9 cellular contexts compared by ENCODE assay signal in the genomic region with DNA sequence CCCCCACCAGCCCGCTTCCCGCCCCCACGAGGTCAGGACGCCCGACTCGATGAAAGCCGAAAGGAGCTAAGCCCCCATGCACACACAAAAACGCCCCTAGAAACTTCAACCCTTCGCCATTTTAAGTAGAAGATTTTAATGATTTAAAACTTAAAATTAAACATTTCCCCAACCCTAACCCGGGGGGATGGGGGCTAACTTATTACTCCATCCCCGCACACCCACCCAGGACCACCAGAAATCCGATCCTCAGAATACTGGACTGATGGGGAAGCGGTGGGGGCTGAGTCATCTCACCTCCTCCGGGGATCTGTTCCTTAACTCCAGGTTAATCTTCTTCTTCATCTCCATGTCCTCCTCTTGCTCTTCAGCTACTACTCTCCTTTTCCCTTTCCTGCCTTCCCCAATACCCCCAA. TPM values are rescaled to one million over a fixed set of nuclear protein-coding genes. Genes with fewer than 3 reads are reported as not detected.
DNase-seq lines count a peak whose midpoint lies in the region; ATAC-seq, FAIRE-seq and TF ChIP-seq lines count a peak whose summit lies in the region.
"Had no signal": no experiment of that assay in that cellular context is flagged by ENCODE, and none has a peak within 500 bp of the region (broad histone marks: within the 10 kb centered on the region; RNA-seq: fewer than 3 reads in every experiment).

No MANE protein-coding gene starts in this region.

- peak overlapping the region; percentile 93 for H3K4me3 ChIP-seq in GM23248
- H3K4me3 ChIP-seq in cardiac muscle cell: peak overlapping the region; percentile 96
- H3K4me3 ChIP-seq in small intestine (ENCODE audit: low read depth in 1 of 2, low read length in 2 of 2): peak overlapping the region; percentile 84 to 93

- H3K36me3 ChIP-seq in GM23248 (ENCODE audit: low read depth) (no peaks in the 10 kb centered on the region), cardiac muscle cell (peaks cover under 1% of the 10 kb centered on the region), small intestine (ENCODE audit: control insufficient read depth in 2 of 2, insufficient read depth in 2 of 2, low read length in 2 of 2) (no peaks in the 10 kb centered on the region)

- H3K79me2 ChIP-seq in GM23248 (ENCODE audit: insufficient read depth): peaks cover 45% of the 10 kb centered on the region

- H3K9me2 ChIP-seq in GM23248 (ENCODE audit: insufficient read depth): no peaks in the 10 kb centered on the region

- TF ChIP-seq CTCF in cardiac muscle cell (IDR thresholded peaks at IDR 0.05; ENCODE audit: low read depth, low read length) (no peak), omental fat pad (IDR thresholded peaks at IDR 0.05) (no peak)

- peaks cover 6% of the 10 kb centered on the region; the same call in 1 of the 2 replicates for H3K4me1 ChIP-seq in GM23248 (ENCODE audit: insufficient read depth)
- H3K4me1 ChIP-seq in cardiac muscle cell (ENCODE audit: low read depth): no peaks in the 10 kb centered on the region
- H3K4me1 ChIP-seq in small intestine (ENCODE audit: control insufficient read depth in 2 of 2, insufficient read depth in 1 of 2, low read depth in 1 of 2, low read length in 1 of 2): no peaks in the 10 kb centered on the region

- H3K27me3 ChIP-seq in GM23248 (replicated peaks; ENCODE audit: insufficient read depth) (no peaks in the 10 kb centered on the region), cardiac muscle cell (no peaks in the 10 kb centered on the region), small intestine (ENCODE audit: control insufficient read depth in 2 of 2, insufficient read depth in 2 of 2, low read length in 2 of 2) (no peaks in the 10 kb centered on the region)

- no peaks in the 10 kb centered on the region for H3K9me3 ChIP-seq in GM23248 (ENCODE audit: low read depth)
- H3K9me3 ChIP-seq in cardiac muscle cell (ENCODE audit: low read depth): no peaks in the 10 kb centered on the region
- no peaks in the 10 kb centered on the region for H3K9me3 ChIP-seq in small intestine (ENCODE audit: control insufficient read depth, low read depth)

- H3K9ac ChIP-seq in GM23248: peak overlapping the region; percentile 95

- H4K20me1 ChIP-seq in GM23248 (ENCODE audit: insufficient read depth): no peaks in the 10 kb centered on the region

- H2AFZ ChIP-seq in GM23248: peak overlapping the region; percentile 79

- FAIRE-seq in small intestine (lab: Jason Lieb, UNC): no peak

- 1 to 2% methylated on average over 8 to 14 of the region's 14 CpGs for WGBS in GM23248 (ENCODE audit: low coverage in 1 of 2, low lambda C conversion rate in 2 of 2, missing lambda C conversion rate in 2 of 2), 2 experiments
- 0% methylated on average over 12 to 14 of the region's 14 CpGs for WGBS in small intestine, 3 donors

- peak; percentile 24 for DNase-seq in AG20443 (ENCODE audit: low spot score)
- peak; percentile 57 for DNase-seq in GM23248
- DNase-seq in activated CD4-positive, alpha-beta T cell treated with anti-CD3 and anti-CD28 coated beads, Interleukin-2, amount 50 U/mL, for 1 hour: peak; percentile 15
- DNase-seq in cardiac muscle cell (ENCODE audit: low read depth in 1 of 2, low spot score in 1 of 2): peak in 1 of 2 donors; percentile 16
- DNase-seq in small intestine: peak; percentile 10
- DNase-seq in midbrain (lab: John Stamatoyannopoulos, UW): no peak
- DNase-seq in omental fat pad (ENCODE audit: low spot score): no peak

- H3K27ac ChIP-seq in GM23248: peak overlapping the region; percentile 87
- peak overlapping the region; percentile 88 for H3K27ac ChIP-seq in cardiac muscle cell
- H3K27ac ChIP-seq in small intestine (ENCODE audit: low read depth in 1 of 2, low read length in 1 of 2): peak overlapping the region; percentile 89 to 96

- H3K4me2 ChIP-seq in GM23248 (ENCODE audit: unreplicated experiment): peak overlapping the region; percentile 98

- in situ Hi-C loops in GM23248 (cut with MboI): no loop called here

- no peak for ATAC-seq in omental fat pad (ENCODE audit: low FRiP score)
- no peak for ATAC-seq in HG03460 (IDR thresholded peaks at IDR 0.05; ENCODE audit: unreplicated experiment)

- H3F3A ChIP-seq in GM23248 (ENCODE audit: insufficient read depth): peaks cover 10% of the 10 kb centered on the region

RNA-seq across cellular contexts. Expression of gene ANP32E, which starts 0.5 kb away (rescaled TPM):
- 13.5 and 14.4 TPM in 2 replicates for total RNA-seq in GM23248 (2014; rRNA removed; shearing (Covaris generic))
- 52.9 and 55.2 TPM in 2 replicates for polyA plus RNA-seq in GM23248 (2016; fragmentation: Nextera tagmentation; extraction: Ambion mirVana)
- total RNA-seq in cardiac muscle cell: 21.9 and 38.5 TPM in 2 replicates
- 36.8 and 60.9 TPM in 2 replicates for polyA plus RNA-seq in cardiac muscle cell
- 10 to 100 TPM; 13.2 to 45.1 (median 16.1) TPM for polyA plus RNA-seq in small intestine
- total RNA-seq in omental fat pad: 10 to 100 TPM in 3 of 4 donors, 1 to 10 TPM in 1; 8.7 to 20.2 (median 13.8) TPM

RNA-seq across cellular contexts. Expression of gene CA14, which starts 22.1 kb away (rescaled TPM):
- not detected in 2 replicates for total RNA-seq in GM23248 (2014; rRNA removed; shearing (Covaris generic))
- polyA plus RNA-seq in GM23248 (2016; fragmentation: Nextera tagmentation; extraction: Ambion mirVana) (0.16 TPM in 1 of 2 replicates, not detected in the other), cardiac muscle cell (68.2 and 133 TPM in 2 replicates), small intestine (under 1 TPM in 1 of 3 donors, not detected in 2; 0.16 TPM)
- total RNA-seq in cardiac muscle cell (34.8 and 46.1 TPM in 2 replicates), omental fat pad (not detected)
- total RNA-seq: HT1080 had no signal

RNA-seq across cellular contexts. Expression of gene APH1A, which starts 33.4 kb away (rescaled TPM):
- 103 and 104 TPM in 2 replicates for total RNA-seq in GM23248 (2014; rRNA removed; shearing (Covaris generic))
- polyA plus RNA-seq in GM23248 (2016; fragmentation: Nextera tagmentation; extraction: Ambion mirVana): 32.4 and 32.6 TPM in 2 replicates
- total RNA-seq in cardiac muscle cell: 74.1 and 78.6 TPM in 2 replicates
- polyA plus RNA-seq in cardiac muscle cell: 29.5 and 35.5 TPM in 2 replicates
- 100 to 1,000 TPM in 1 of 3 donors, 10 to 100 TPM in 2; 89.2 to 206 (median 94.8) TPM for polyA plus RNA-seq in small intestine
- total RNA-seq in omental fat pad: 100 to 1,000 TPM in 1 of 4 donors, 10 to 100 TPM in 3; 90.1 to 101 (median 95.2) TPM

RNA-seq across cellular contexts. Expression of gene C1orf54, which starts 37.1 kb away (rescaled TPM):
- total RNA-seq in GM23248 (2014; rRNA removed; shearing (Covaris generic)): 1.7 and 1.9 TPM in 2 replicates
- polyA plus RNA-seq in GM23248 (2016; fragmentation: Nextera tagmentation; extraction: Ambion mirVana) (1.7 and 1.9 TPM in 2 replicates), cardiac muscle cell (35.6 and 37.2 TPM in 2 replicates), small intestine (10 to 100 TPM in 1 of 3 donors, 1 to 10 TPM in 2; 3.8 to 10.3 (median 8.1) TPM)
- total RNA-seq in cardiac muscle cell (9.2 and 11.1 TPM in 2 replicates), omental fat pad (10 to 100 TPM in 2 of 4 donors, 1 to 10 TPM in 2; 5.8 to 12.0 (median 10.1) TPM)

RNA-seq across cellular contexts. Expression of gene CIART, which starts 46.9 kb away (rescaled TPM):
- 1.8 and 3.4 TPM in 2 replicates for total RNA-seq in GM23248 (2014; rRNA removed; shearing (Covaris generic))
- 6.7 and 7.0 TPM in 2 replicates for polyA plus RNA-seq in GM23248 (2016; fragmentation: Nextera tagmentation; extraction: Ambion mirVana)
- 15.4 and 17.7 TPM in 2 replicates for total RNA-seq in cardiac muscle cell
- polyA plus RNA-seq in cardiac muscle cell: 19.0 and 20.6 TPM in 2 replicates
- polyA plus RNA-seq in small intestine: 10 to 100 TPM in 1 of 3 donors, 1 to 10 TPM in 2; 4.4 to 14.6 (median 6.7) TPM
- total RNA-seq in omental fat pad: 1 to 10 TPM in 3 of 4 donors, under 1 TPM in 1; 0.75 to 5.5 (median 2.2) TPM

Comparison
In these comparisons a context has a peak if more than half of its experiments do, and no peak if none do; other contexts are left out.
1. DNase-seq: peak in AG20443 (single experiment), GM23248 (single experiment), activated CD4-positive, alpha-beta T cell treated with anti-CD3 and anti-CD28 coated beads, Interleukin-2, amount 50 U/mL, for 1 hour (single experiment) and small intestine (single experiment); none in midbrain (single experiment) and omental fat pad (single experiment).
2. RNA of gene CA14, which starts 22.1 kb away (total RNA-seq): 34.8 to 46.1 TPM in cardiac muscle cell; not detected in GM23248 and not detected in omental fat pad; every median in the first group is over 10 times any median in the second.
3. Peak in every context shown above with its lines, with median percentiles within 50 percentile points of each other: H3K27ac ChIP-seq and H3K4me3 ChIP-seq.